ENCODE assay signal across 1 cellular context in the genomic region with DNA sequence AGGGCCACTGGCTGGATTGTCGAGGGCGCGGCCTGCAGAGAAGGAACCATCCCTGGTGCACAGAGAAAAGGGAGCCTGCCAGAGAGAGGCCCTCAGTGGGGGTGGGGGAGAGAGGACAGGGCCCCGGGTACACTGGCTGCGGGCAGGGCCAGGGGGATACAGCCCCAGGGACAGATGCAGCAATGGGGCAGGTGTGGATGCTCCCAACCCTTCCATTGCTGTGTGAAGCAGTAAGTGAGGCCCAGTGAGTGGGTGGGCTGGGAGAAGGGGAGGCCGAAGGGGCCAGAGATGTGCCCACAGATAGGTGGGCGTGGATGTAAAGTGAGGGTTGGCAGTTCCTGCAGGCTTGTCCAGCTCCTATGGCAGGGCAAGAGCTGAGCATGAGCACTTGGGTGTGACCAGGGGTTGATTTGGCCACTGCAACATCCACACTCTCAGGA.
A peak's percentile ranks its signal among the peaks of the same experiment; 100 is the strongest.
TF ChIP-seq lines count a peak whose summit lies in the region.

No MANE protein-coding gene starts in this region.

TF ChIP-seq in HepG2, 621 proteins besides CTCF, POLR2A, EP300 and RAD21 (continued from another document):
- TF ChIP-seq, protein P1, sequence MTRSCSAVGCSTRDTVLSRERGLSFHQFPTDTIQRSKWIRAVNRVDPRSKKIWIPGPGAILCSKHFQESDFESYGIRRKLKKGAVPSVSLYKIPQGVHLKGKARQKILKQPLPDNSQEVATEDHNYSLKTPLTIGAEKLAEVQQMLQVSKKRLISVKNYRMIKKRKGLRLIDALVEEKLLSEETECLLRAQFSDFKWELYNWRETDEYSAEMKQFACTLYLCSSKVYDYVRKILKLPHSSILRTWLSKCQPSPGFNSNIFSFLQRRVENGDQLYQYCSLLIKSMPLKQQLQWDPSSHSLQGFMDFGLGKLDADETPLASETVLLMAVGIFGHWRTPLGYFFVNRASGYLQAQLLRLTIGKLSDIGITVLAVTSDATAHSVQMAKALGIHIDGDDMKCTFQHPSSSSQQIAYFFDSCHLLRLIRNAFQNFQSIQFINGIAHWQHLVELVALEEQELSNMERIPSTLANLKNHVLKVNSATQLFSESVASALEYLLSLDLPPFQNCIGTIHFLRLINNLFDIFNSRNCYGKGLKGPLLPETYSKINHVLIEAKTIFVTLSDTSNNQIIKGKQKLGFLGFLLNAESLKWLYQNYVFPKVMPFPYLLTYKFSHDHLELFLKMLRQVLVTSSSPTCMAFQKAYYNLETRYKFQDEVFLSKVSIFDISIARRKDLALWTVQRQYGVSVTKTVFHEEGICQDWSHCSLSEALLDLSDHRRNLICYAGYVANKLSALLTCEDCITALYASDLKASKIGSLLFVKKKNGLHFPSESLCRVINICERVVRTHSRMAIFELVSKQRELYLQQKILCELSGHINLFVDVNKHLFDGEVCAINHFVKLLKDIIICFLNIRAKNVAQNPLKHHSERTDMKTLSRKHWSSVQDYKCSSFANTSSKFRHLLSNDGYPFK (CRISPR knock-in tag; IDR thresholded peaks at IDR 0.05; ENCODE audit: borderline replicate concordance), result peak; percentile 13; the same call in 1 of the 2 replicates
- TF ChIP-seq ZNF329 (CRISPR knock-in tag; IDR thresholded peaks at IDR 0.05; ENCODE audit: low read depth) (0 out of 2 replicates have a peak, but pooled peaks have one; percentile 82), CHD4 (IDR thresholded peaks at IDR 0.05; ENCODE audit: borderline replicate concordance, low read length) (0 out of 2 replicates have a peak, but pooled peaks have one; percentile 77), ZNF7 (CRISPR knock-in tag; IDR thresholded peaks at IDR 0.05) (no peak), TGIF2 (CRISPR knock-in tag; IDR thresholded peaks at IDR 0.05) (no peak), PRMT3 (CRISPR knock-in tag; IDR thresholded peaks at IDR 0.05; ENCODE audit: borderline replicate concordance, low read depth) (no peak), DMTF1 (CRISPR knock-in tag; IDR thresholded peaks at IDR 0.05) (no peak), SP4 (CRISPR knock-in tag; IDR thresholded peaks at IDR 0.05) (peak; percentile 53; the same call in 1 of the 2 replicates), ZBTB38 (CRISPR knock-in tag; IDR thresholded peaks at IDR 0.05) (0 out of 2 replicates have a peak, but pooled peaks have one; percentile 5), BORCS8-MEF2B (CRISPR knock-in tag; IDR thresholded peaks at IDR 0.05) (no peak), ZNF704 (CRISPR knock-in tag; IDR thresholded peaks at IDR 0.05; ENCODE audit: borderline replicate concordance) (no peak), KLF16 (CRISPR knock-in tag; IDR thresholded peaks at IDR 0.05) (no peak), ZNF468 (CRISPR knock-in tag; IDR thresholded peaks at IDR 0.05) (peak; percentile 79; the same call in 1 of the 2 replicates)
- TF ChIP-seq, protein P2, sequence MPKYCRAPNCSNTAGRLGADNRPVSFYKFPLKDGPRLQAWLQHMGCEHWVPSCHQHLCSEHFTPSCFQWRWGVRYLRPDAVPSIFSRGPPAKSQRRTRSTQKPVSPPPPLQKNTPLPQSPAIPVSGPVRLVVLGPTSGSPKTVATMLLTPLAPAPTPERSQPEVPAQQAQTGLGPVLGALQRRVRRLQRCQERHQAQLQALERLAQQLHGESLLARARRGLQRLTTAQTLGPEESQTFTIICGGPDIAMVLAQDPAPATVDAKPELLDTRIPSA (CRISPR knock-in tag; IDR thresholded peaks at IDR 0.05; ENCODE audit: borderline replicate concordance), result 0 out of 2 replicates have a peak, but pooled peaks have one; percentile 14
- TF ChIP-seq, protein P3, sequence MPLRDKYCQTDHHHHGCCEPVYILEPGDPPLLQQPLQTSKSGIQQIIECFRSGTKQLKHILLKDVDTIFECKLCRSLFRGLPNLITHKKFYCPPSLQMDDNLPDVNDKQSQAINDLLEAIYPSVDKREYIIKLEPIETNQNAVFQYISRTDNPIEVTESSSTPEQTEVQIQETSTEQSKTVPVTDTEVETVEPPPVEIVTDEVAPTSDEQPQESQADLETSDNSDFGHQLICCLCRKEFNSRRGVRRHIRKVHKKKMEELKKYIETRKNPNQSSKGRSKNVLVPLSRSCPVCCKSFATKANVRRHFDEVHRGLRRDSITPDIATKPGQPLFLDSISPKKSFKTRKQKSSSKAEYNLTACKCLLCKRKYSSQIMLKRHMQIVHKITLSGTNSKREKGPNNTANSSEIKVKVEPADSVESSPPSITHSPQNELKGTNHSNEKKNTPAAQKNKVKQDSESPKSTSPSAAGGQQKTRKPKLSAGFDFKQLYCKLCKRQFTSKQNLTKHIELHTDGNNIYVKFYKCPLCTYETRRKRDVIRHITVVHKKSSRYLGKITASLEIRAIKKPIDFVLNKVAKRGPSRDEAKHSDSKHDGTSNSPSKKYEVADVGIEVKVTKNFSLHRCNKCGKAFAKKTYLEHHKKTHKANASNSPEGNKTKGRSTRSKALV (CRISPR knock-in tag; IDR thresholded peaks at IDR 0.05), result 0 out of 2 replicates have a peak, but pooled peaks have one; percentile 11
- TF ChIP-seq, protein P4, sequence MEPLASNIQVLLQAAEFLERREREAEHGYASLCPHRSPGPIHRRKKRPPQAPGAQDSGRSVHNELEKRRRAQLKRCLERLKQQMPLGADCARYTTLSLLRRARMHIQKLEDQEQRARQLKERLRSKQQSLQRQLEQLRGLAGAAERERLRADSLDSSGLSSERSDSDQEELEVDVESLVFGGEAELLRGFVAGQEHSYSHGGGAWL (CRISPR knock-in tag; IDR thresholded peaks at IDR 0.05), result no peak
